Comparison of ENCODE assay signal across 8 cellular contexts in the genomic region with DNA sequence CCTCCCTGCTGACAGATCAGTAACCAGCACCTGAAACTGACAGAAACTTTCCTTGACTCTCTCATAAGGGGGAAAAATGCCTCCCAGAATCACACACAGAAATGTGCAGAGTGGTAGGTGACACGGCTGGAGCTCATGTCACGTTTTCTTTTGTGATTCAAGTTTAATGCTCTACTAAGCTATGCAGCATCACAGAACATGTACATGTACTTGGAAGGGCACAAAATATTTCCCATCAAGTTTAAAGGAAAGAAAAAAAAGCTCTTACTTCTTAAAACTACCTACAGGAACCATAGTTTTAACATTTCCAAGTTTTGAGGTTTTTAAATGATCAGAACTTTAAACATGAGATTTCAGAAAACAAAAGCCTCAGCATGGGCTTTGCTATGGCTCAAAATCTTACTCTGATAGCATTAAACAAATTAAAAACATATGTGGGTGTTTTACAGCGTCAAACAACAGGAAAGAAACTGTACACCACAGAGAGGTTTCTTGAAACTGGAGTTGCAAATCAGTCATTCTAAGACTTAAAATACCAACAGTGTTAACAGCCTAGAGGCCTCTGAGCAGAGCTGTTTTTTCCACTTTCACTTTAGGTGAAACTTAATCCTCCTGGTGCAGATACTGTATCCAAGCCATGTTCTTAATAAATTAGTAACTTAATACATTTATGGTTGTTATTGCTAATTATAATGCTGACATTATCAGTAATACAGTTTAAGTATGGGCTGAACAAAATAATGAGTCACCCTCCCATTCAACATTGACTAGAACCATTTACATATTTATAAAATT. TPM values are rescaled to one million over a fixed set of nuclear protein-coding genes. Genes with fewer than 3 reads are reported as not detected.
DNase-seq lines count a peak whose midpoint lies in the region; ATAC-seq, FAIRE-seq and TF ChIP-seq lines count a peak whose summit lies in the region.

No MANE protein-coding gene starts in this region.

- H3K27ac ChIP-seq in astrocyte (ENCODE audit: low read depth, low read length) (peak overlapping the region; percentile 95), mesendoderm (ENCODE audit: low read depth, low read length) (peak overlapping the region; percentile 73)

- no peak overlapping the region for H3K23ac ChIP-seq in mesendoderm (ENCODE audit: low read length)

- ATAC-seq in GM19467 (IDR thresholded peaks at IDR 0.05; ENCODE audit: unreplicated experiment) (peak; percentile 68), HG03558 (IDR thresholded peaks at IDR 0.05; ENCODE audit: extremely low read depth, unreplicated experiment) (peak; percentile 72)

- no peak overlapping the region for H2BK120ac ChIP-seq in mesendoderm (ENCODE audit: low read depth, low read length)

- no peaks in the 10 kb centered on the region for H3K79me1 ChIP-seq in mesendoderm (ENCODE audit: low read length)

- no peak overlapping the region for H2AK5ac ChIP-seq in mesendoderm (ENCODE audit: low read length)

- no peaks in the 10 kb centered on the region for H4K20me1 ChIP-seq in astrocyte (ENCODE audit: insufficient read depth, low read length)

- no peaks in the 10 kb centered on the region for H3K9me3 Mint-ChIP-seq in astrocyte (ENCODE audit: unreplicated experiment)

- peak overlapping the region; percentile 27 for H3K4me3 ChIP-seq in astrocyte (ENCODE audit: insufficient read depth, low read depth, low read length)
- H3K4me3 ChIP-seq in mesendoderm (ENCODE audit: low read length): no peak overlapping the region

- H3K79me2 ChIP-seq in astrocyte (ENCODE audit: insufficient read depth, low read length): no peaks in the 10 kb centered on the region
- no peaks in the 10 kb centered on the region for H3K79me2 ChIP-seq in mesendoderm (ENCODE audit: control insufficient read depth, insufficient read depth, low read length)

- H3K4ac ChIP-seq in mesendoderm (ENCODE audit: low read depth, low read length): no peak overlapping the region

- peak; percentile 79 for DNase-seq in EL
- peak; percentile 91 for DNase-seq in astrocyte (ENCODE audit: low read depth)
- no peak for DNase-seq in mesendoderm
- no peak for DNase-seq in NCI-H2107 treated with DMSO at 0.1 percent for 48 hours (lab: John Stamatoyannopoulos, UW; ENCODE audit: unreplicated experiment)
- DNase-seq in NCI-H82 (lab: John Stamatoyannopoulos, UW): no peak
- DNase-seq in putamen (ENCODE audit: low spot score): no peak

- H3K4me1 ChIP-seq in astrocyte (ENCODE audit: insufficient read depth, low read length) (peaks cover 55% of the 10 kb centered on the region), mesendoderm (ENCODE audit: control insufficient read depth, low read depth, low read length) (peaks cover 16% of the 10 kb centered on the region)

- H3K9ac ChIP-seq in astrocyte (ENCODE audit: low read length): peak overlapping the region; percentile 82
- H3K9ac ChIP-seq in mesendoderm (ENCODE audit: low read length): peak overlapping the region; percentile 10

- H3K36me3 Mint-ChIP-seq in astrocyte (ENCODE audit: low read depth, unreplicated experiment): peaks cover 2% of the 10 kb centered on the region

- H3K27me3 ChIP-seq in astrocyte (ENCODE audit: insufficient read depth, low read length): no peaks in the 10 kb centered on the region
- no peaks in the 10 kb centered on the region for H3K27me3 ChIP-seq in mesendoderm (ENCODE audit: insufficient read depth, low read length, poor library complexity)

- no CpG with 5 or more reads among the region's 3 CpGs for WGBS in mesendoderm (ENCODE audit: extremely low coverage, insufficient coverage, low lambda C conversion rate)

- no peaks in the 10 kb centered on the region for H3K9me3 ChIP-seq in astrocyte (ENCODE audit: insufficient read depth, low read depth, low read length)

- H3K4me2 ChIP-seq in astrocyte (ENCODE audit: low read length) (peak overlapping the region; percentile 81), mesendoderm (ENCODE audit: low read length) (no peak overlapping the region)

- H2BK5ac ChIP-seq in mesendoderm (ENCODE audit: low read length): no peak overlapping the region

- no peak overlapping the region for H4K5ac ChIP-seq in mesendoderm (ENCODE audit: low read length)

- H2AFZ ChIP-seq in astrocyte (ENCODE audit: low read depth, low read length): no peak overlapping the region

- TF ChIP-seq CTCF in astrocyte (IDR thresholded peaks at IDR 0.05; ENCODE audit: insufficient read depth, low read depth, low read length): no peak

- H2BK15ac ChIP-seq in mesendoderm (replicated peaks; ENCODE audit: low read depth): no peak overlapping the region

- H3K36me3 ChIP-seq in astrocyte (ENCODE audit: insufficient read depth, low read length) (no peaks in the 10 kb centered on the region), mesendoderm (ENCODE audit: control insufficient read depth, insufficient read depth, low read length) (no peaks in the 10 kb centered on the region)

- no peaks in the 10 kb centered on the region for H3K27me3 Mint-ChIP-seq in astrocyte (ENCODE audit: low read depth, unreplicated experiment)

- peak; percentile 67 for FAIRE-seq in astrocyte (lab: Jason Lieb, UNC)

- H3K4me1 Mint-ChIP-seq in astrocyte (ENCODE audit: low read depth, unreplicated experiment): peaks cover 48% of the 10 kb centered on the region

- no peak overlapping the region for H4K8ac ChIP-seq in mesendoderm (ENCODE audit: low read depth, low read length)

- H3K18ac ChIP-seq in mesendoderm (ENCODE audit: low read length): peak overlapping the region; percentile 18

- no peak overlapping the region for H3K4me3 Mint-ChIP-seq in astrocyte (ENCODE audit: unreplicated experiment)

- H3K27ac Mint-ChIP-seq in astrocyte (ENCODE audit: unreplicated experiment): peak overlapping the region; percentile 97

- peak overlapping the region; percentile 27 for H3K56ac ChIP-seq in mesendoderm (ENCODE audit: low read length)

RNA-seq across cellular contexts. Expression of gene MBP, which starts 30.1 kb away (rescaled TPM):
- 10.8 and 11.4 TPM in 2 replicates for total RNA-seq in astrocyte
- polyA plus RNA-seq in mesendoderm (2013, experiment 1 of 2): 5.9 TPM
- 6.3 TPM for polyA plus RNA-seq in mesendoderm (2013, experiment 2 of 2)

Comparison
In these comparisons a context has a peak if more than half of its experiments do, and no peak if none do; other contexts are left out.
1. DNase-seq: peak in EL (single experiment) and astrocyte (single experiment); none in mesendoderm (single experiment), NCI-H2107 treated with DMSO at 0.1 percent for 48 hours (single experiment), NCI-H82 (single experiment) and putamen (single experiment).